In genomic region chrX:1164322-1165288, GRCh38 we compare ENCODE assay signal across 15 cellular contexts. TPM values are rescaled to one million over a fixed set of nuclear protein-coding genes. Genes with fewer than 3 reads are reported as not detected.
DNase-seq lines count a peak whose midpoint lies in the region; ATAC-seq and TF ChIP-seq lines count a peak whose summit lies in the region.
"Had no signal": no experiment of that assay in that cellular context is flagged by ENCODE, and none has a peak within 500 bp of the region (broad histone marks: within the 10 kb centered on the region; RNA-seq: fewer than 3 reads in every experiment).

No MANE protein-coding gene starts in this region.

- no peaks in the 10 kb centered on the region for H3K27me3 ChIP-seq in neural progenitor cell
- H3K27me3 ChIP-seq in foreskin keratinocyte: no peaks in the 10 kb centered on the region
- peaks cover 12% of the 10 kb centered on the region for H3K27me3 ChIP-seq in lower lobe of right lung (ENCODE audit: low read depth)

- DNase-seq in activated CD4-positive, alpha-beta T cell treated with anti-CD3 and anti-CD28 coated beads, Interleukin-2, amount 10 ng/mL, durations not matched to agents 7 days and 5 days: peak; percentile 28
- DNase-seq in activated CD4-positive, alpha-beta T cell treated with anti-CD3 and anti-CD28 coated beads for 4 hours: no peak
- DNase-seq in HEK293T (ENCODE audit: extremely low spot score) (no peak), ecto neural progenitor cell (ENCODE audit: low spot score) (peak; percentile 47), neural progenitor cell (ENCODE audit: low spot score) (peak; percentile 54), foreskin keratinocyte (no peak), middle frontal gyrus (ENCODE audit: extremely low spot score, low spot score) (no peak), lower lobe of right lung (no peak)
- DNase-seq: NCI-H1417 treated with DMSO at 0.1 percent for 48 hours; occipital lobe; stimulated activated naive CD4-positive, alpha-beta T cell; T-helper 1 cell had no signal

- peaks cover 10% of the 10 kb centered on the region for H3K9me3 Mint-ChIP-seq in activated CD4-positive, alpha-beta T cell treated with anti-CD3 and anti-CD28 coated beads, Interleukin-2, amount 10 ng/mL, durations not matched to agents 7 days and 5 days
- peaks cover 7% of the 10 kb centered on the region for H3K9me3 Mint-ChIP-seq in neural progenitor cell

- no peak overlapping the region for H2AFZ ChIP-seq in neural progenitor cell (replicated peaks)

- no peak overlapping the region for H3K9ac ChIP-seq in neural progenitor cell

- H3F3A ChIP-seq in neural progenitor cell (ENCODE audit: low read depth): peaks cover 38% of the 10 kb centered on the region

- H3K4me1 ChIP-seq in neural progenitor cell: peaks cover 4% of the 10 kb centered on the region
- peaks cover 3% of the 10 kb centered on the region for H3K4me1 ChIP-seq in foreskin keratinocyte
- no peaks in the 10 kb centered on the region for H3K4me1 ChIP-seq in lower lobe of right lung

- H3K36me3 ChIP-seq in neural progenitor cell (no peaks in the 10 kb centered on the region), lower lobe of right lung (no peaks in the 10 kb centered on the region)

- H3K4me1 Mint-ChIP-seq in activated CD4-positive, alpha-beta T cell treated with anti-CD3 and anti-CD28 coated beads, Interleukin-2, amount 10 ng/mL, durations not matched to agents 7 days and 5 days: peaks cover 16% of the 10 kb centered on the region
- peaks cover 4% of the 10 kb centered on the region for H3K4me1 Mint-ChIP-seq in neural progenitor cell

- CTCF ChIA-PET in activated CD4-positive, alpha-beta T cell treated with anti-CD3 and anti-CD28 coated beads, Interleukin-2, amount 10 ng/mL, durations not matched to agents 7 days and 5 days (lab: Charles Lee): no interaction called here
- CTCF ChIA-PET in HEK293T (lab: Yijun Ruan, JAX): no interaction called here

- no peak overlapping the region for H3K27ac Mint-ChIP-seq in activated CD4-positive, alpha-beta T cell treated with anti-CD3 and anti-CD28 coated beads, Interleukin-2, amount 10 ng/mL, durations not matched to agents 7 days and 5 days
- H3K27ac Mint-ChIP-seq in neural progenitor cell: no peak overlapping the region

- ATAC-seq in foreskin keratinocyte: no peak
- ATAC-seq in lower lobe of right lung: no peak

- POLR2A ChIA-PET in activated CD4-positive, alpha-beta T cell treated with anti-CD3 and anti-CD28 coated beads, Interleukin-2, amount 10 ng/mL, durations not matched to agents 7 days and 5 days (lab: Charles Lee): no interaction called here
- POLR2A ChIA-PET in HEK293T (lab: Yijun Ruan, JAX): no interaction called here

- intact Hi-C loops in lower lobe of right lung (cut with DNase I): no loop called here

- H3K27ac ChIP-seq in neural progenitor cell: no peak overlapping the region
- no peak overlapping the region for H3K27ac ChIP-seq in foreskin keratinocyte
- H3K27ac ChIP-seq in lower lobe of right lung: no peak overlapping the region

- H3K9me3 ChIP-seq in neural progenitor cell (ENCODE audit: low read depth) (no peaks in the 10 kb centered on the region), lower lobe of right lung (no peaks in the 10 kb centered on the region)

- H3K4me2 ChIP-seq in neural progenitor cell: no peak overlapping the region

- H3K79me2 ChIP-seq in neural progenitor cell (ENCODE audit: low read depth): no peaks in the 10 kb centered on the region

- H3K27me3 Mint-ChIP-seq in activated CD4-positive, alpha-beta T cell treated with anti-CD3 and anti-CD28 coated beads, Interleukin-2, amount 10 ng/mL, durations not matched to agents 7 days and 5 days: no peaks in the 10 kb centered on the region
- H3K27me3 Mint-ChIP-seq in neural progenitor cell (ENCODE audit: insufficient read depth, low read depth): peaks cover 19% of the 10 kb centered on the region

- no peak overlapping the region for H3K4me3 ChIP-seq in neural progenitor cell
- H3K4me3 ChIP-seq in lower lobe of right lung: no peak overlapping the region

- no peaks in the 10 kb centered on the region for H4K20me1 ChIP-seq in neural progenitor cell (ENCODE audit: low read depth)

- TF ChIP-seq CTCF in neural progenitor cell (IDR thresholded peaks at IDR 0.05): no peak
- no peak for TF ChIP-seq CTCF in foreskin keratinocyte (conservative IDR thresholded peaks at IDR 0.05)
- no peak for TF ChIP-seq CTCF in lower lobe of right lung (IDR thresholded peaks at IDR 0.05)

- H3K36me3 Mint-ChIP-seq in activated CD4-positive, alpha-beta T cell treated with anti-CD3 and anti-CD28 coated beads, Interleukin-2, amount 10 ng/mL, durations not matched to agents 7 days and 5 days (ENCODE audit: low read depth): no peaks in the 10 kb centered on the region
- no peaks in the 10 kb centered on the region for H3K36me3 Mint-ChIP-seq in neural progenitor cell

- no peak overlapping the region for H3K4me3 Mint-ChIP-seq in activated CD4-positive, alpha-beta T cell treated with anti-CD3 and anti-CD28 coated beads, Interleukin-2, amount 10 ng/mL, durations not matched to agents 7 days and 5 days
- no peak overlapping the region for H3K4me3 Mint-ChIP-seq in neural progenitor cell

TF ChIP-seq in HEK293T, 16 proteins besides CTCF, POLR2A, EP300 and RAD21:
- TF ChIP-seq ELF4 (IDR thresholded peaks at IDR 0.05) (no peak), HDGF (IDR thresholded peaks at IDR 0.05; ENCODE audit: borderline replicate concordance) (no peak), PKNOX1 (IDR thresholded peaks at IDR 0.05) (peak; percentile 26; the same call in 1 of the 2 replicates), FOXK2 (IDR thresholded peaks at IDR 0.05) (no peak), LEF1 (IDR thresholded peaks at IDR 0.05; ENCODE audit: borderline replicate concordance) (no peak), SUZ12 (IDR thresholded peaks at IDR 0.05) (no peak), FOXA1 (IDR thresholded peaks at IDR 0.05) (no peak)

RNA-seq across cellular contexts. Expression of gene CRLF2, which starts 47.8 kb away (rescaled TPM):
- 1 to 10 TPM; 3.4 to 4.5 TPM for total RNA-seq in activated CD4-positive, alpha-beta T cell treated with anti-CD3 and anti-CD28 coated beads, Interleukin-2, amount 10 ng/mL, durations not matched to agents 7 days and 5 days
- not detected in 2 replicates for total RNA-seq in neural progenitor cell (ENCODE audit: low replicate concordance)
- total RNA-seq in foreskin keratinocyte: not detected in 2 replicates
- polyA plus RNA-seq in foreskin keratinocyte: not detected in 2 replicates
- 1.3 TPM for total RNA-seq in lower lobe of right lung
- total RNA-seq: astrocyte, HT-29, occipital lobe had no signal
- polyA plus RNA-seq: keratinocyte had no signal

Comparison
In these comparisons a context has a peak if more than half of its experiments do, and no peak if none do; other contexts are left out.
1. DNase-seq: peak in activated CD4-positive, alpha-beta T cell treated with anti-CD3 and anti-CD28 coated beads, Interleukin-2, amount 10 ng/mL, durations not matched to agents 7 days and 5 days (single experiment), ecto neural progenitor cell (single experiment) and neural progenitor cell (single experiment); none in activated CD4-positive, alpha-beta T cell treated with anti-CD3 and anti-CD28 coated beads for 4 hours (0 of 2), HEK293T (single experiment), foreskin keratinocyte (0 of 2), middle frontal gyrus (single experiment) and lower lobe of right lung (single experiment).